7 cellular contexts compared by ENCODE assay signal in the genomic region with DNA sequence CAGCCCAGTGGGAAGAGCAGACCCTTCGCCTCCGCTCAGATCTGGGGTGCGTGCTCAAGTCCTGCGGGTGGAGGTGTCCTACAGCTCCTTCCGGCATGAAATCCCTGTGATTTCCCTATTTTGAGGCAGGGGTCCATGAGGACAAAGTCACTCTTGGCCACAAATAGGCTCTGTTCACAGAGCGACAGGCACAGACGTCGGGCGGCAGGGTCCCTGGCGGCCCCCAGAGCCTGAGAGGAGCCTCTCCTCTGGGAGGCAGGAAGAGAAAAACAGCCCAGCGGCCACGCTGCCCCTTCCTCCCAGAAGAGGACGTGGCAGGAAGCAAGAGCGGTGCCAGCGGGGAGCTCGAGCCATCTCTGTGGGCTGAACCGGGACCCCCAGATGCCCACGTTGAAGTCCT. TPM values are rescaled to one million over a fixed set of nuclear protein-coding genes. Genes with fewer than 3 reads are reported as not detected.
"Had no signal": no experiment of that assay in that cellular context is flagged by ENCODE, and none has a peak within 500 bp of the region (broad histone marks: within the 10 kb centered on the region; RNA-seq: fewer than 3 reads in every experiment).

No MANE protein-coding gene starts in this region.

- DNase-seq: GM23248, GOT3, HCEC 1CT, KBM-7 had no signal

- H3K27ac Mint-ChIP-seq: IgD-negative memory B cell had no signal

- H3K9ac ChIP-seq: GM23248 had no signal

- H3K27ac ChIP-seq: GM23248, HL-60 had no signal

- H3K36me3 Mint-ChIP-seq: IgD-negative memory B cell had no signal

- H3K9me3 Mint-ChIP-seq: IgD-negative memory B cell had no signal

- H2AFZ ChIP-seq: GM23248 had no signal

- H3K4me3 ChIP-seq: GM23248 had no signal

- ATAC-seq: HepG2 had no signal

- H3K4me3 Mint-ChIP-seq: IgD-negative memory B cell had no signal

RNA-seq across cellular contexts. Expression of a gene that starts 38.7 kb away (rescaled TPM):
- total RNA-seq: GM23248 had no signal
- polyA plus RNA-seq: GM23248 had no signal
